Comparison of ENCODE assay signal across 1 cellular context in genomic region chr1:53462213-53462612, GRCh38.
TF ChIP-seq lines count a peak whose summit lies in the region.

No MANE protein-coding gene starts in this region.

TF ChIP-seq in H1, 55 proteins besides CTCF, POLR2A, EP300 and RAD21 (continued from another document):
- TF ChIP-seq MAFK (IDR thresholded peaks at IDR 0.05; ENCODE audit: low read depth, low read length) (no peak), ATF2 (IDR thresholded peaks at IDR 0.05; ENCODE audit: low read length) (no peak), FOSL1 (IDR thresholded peaks at IDR 0.05; ENCODE audit: insufficient read depth, low read depth, low read length) (no peak)
TF ChIP-seq in H1: peak in this region for 0.
